Comparison of ENCODE assay signal across 10 cellular contexts in genomic region chr10:75404023-75404334, GRCh38. TPM values are rescaled to one million over a fixed set of nuclear protein-coding genes. Genes with fewer than 3 reads are reported as not detected.
DNase-seq lines count a peak whose midpoint lies in the region; ATAC-seq and TF ChIP-seq lines count a peak whose summit lies in the region.
"Had no signal": no experiment of that assay in that cellular context is flagged by ENCODE, and none has a peak within 500 bp of the region (broad histone marks: within the 10 kb centered on the region; RNA-seq: fewer than 3 reads in every experiment).

No MANE protein-coding gene starts in this region.

- no peaks in the 10 kb centered on the region for H3K9me3 Mint-ChIP-seq in activated naive CD4-positive, alpha-beta T cell treated with anti-CD3 and anti-CD28 coated beads, Interleukin-2, amount 10 ng/mL, durations not matched to agents 7 days and 5 days

- WGBS in body of pancreas, 2 donors = 1% methylated on average over 15 of the region's 15 CpGs
- 13% methylated on average over 13 of the region's 15 CpGs for WGBS in right lobe of liver (ENCODE audit: insufficient coverage, low coverage, low lambda C conversion rate, missing lambda C conversion rate)
- WGBS in tibial nerve, 2 donors = 3 to 7% methylated on average over 15 of the region's 15 CpGs

- intact Hi-C loops in body of pancreas (cut with DNase I) (loop anchor here (10.0 kb wide), 1 partner anchor 631 kb away; no protein-coding TSS in a partner anchor), right lobe of liver (cut with DNase I) (loop anchor here (5.0 to 10.0 kb wide), 4 partner anchors 191 to 1143 kb away; no protein-coding TSS in a partner anchor)

- peak overlapping the region; percentile 19 to 49 for H3K4me3 ChIP-seq in body of pancreas
- peak overlapping the region; percentile 86 to 95 (median 92) for H3K4me3 ChIP-seq in right lobe of liver
- peak overlapping the region; percentile 75 to 95 (median 88) for H3K4me3 ChIP-seq in tibial nerve

- peaks cover 100% of the 10 kb centered on the region for H3K27me3 Mint-ChIP-seq in activated naive CD4-positive, alpha-beta T cell treated with anti-CD3 and anti-CD28 coated beads, Interleukin-2, amount 10 ng/mL, durations not matched to agents 7 days and 5 days

- H3K27me3 ChIP-seq in body of pancreas = no peaks in the 10 kb centered on the region
- H3K27me3 ChIP-seq in right lobe of liver = no peaks in the 10 kb centered on the region
- peaks cover 0 to 4% of the 10 kb centered on the region in 2 donors for H3K27me3 ChIP-seq in tibial nerve

- DNase-seq in activated naive CD4-positive, alpha-beta T cell treated with anti-CD3 and anti-CD28 coated beads, Interleukin-2, amount 10 ng/mL, durations not matched to agents 7 days and 5 days = no peak
- no peak for DNase-seq in activated naive CD4-positive, alpha-beta T cell (lab: John Stamatoyannopoulos, UW)
- no peak for DNase-seq in body of pancreas
- DNase-seq in right lobe of liver = no peak
- no peak for DNase-seq in tibial nerve (ENCODE audit: low spot score in 2 of 2)
- DNase-seq in stimulated activated CD8-positive, alpha-beta memory T cell treated with anti-CD3 and anti-CD28 coated beads, Interleukin-4, amount 100 ng/mL, for 48 hours = no peak
- no peak for DNase-seq in OCI-M2 (lab: John Stamatoyannopoulos, UW; ENCODE audit: unreplicated experiment)
- DNase-seq in HPDE6-E6E7 (ENCODE audit: extremely low spot score) = no peak
- DNase-seq: cortex of kidney, DND-41 had no signal

- peak overlapping the region; percentile 93 to 100 (median 98) for H3K27ac ChIP-seq in body of pancreas
- peak overlapping the region in 2 of 3 donors; percentile 92 to 97 for H3K27ac ChIP-seq in right lobe of liver
- peak overlapping the region; percentile 90 to 97 (median 95) for H3K27ac ChIP-seq in tibial nerve

- peak overlapping the region; percentile 11 for H3K4me3 Mint-ChIP-seq in activated naive CD4-positive, alpha-beta T cell treated with anti-CD3 and anti-CD28 coated beads, Interleukin-2, amount 10 ng/mL, durations not matched to agents 7 days and 5 days

- H3K4me1 Mint-ChIP-seq in activated naive CD4-positive, alpha-beta T cell treated with anti-CD3 and anti-CD28 coated beads, Interleukin-2, amount 10 ng/mL, durations not matched to agents 7 days and 5 days = peaks cover 43% of the 10 kb centered on the region

- peaks cover 36% of the 10 kb centered on the region for H3K4me1 ChIP-seq in body of pancreas
- peaks cover 0 to 6% (median 2%) of the 10 kb centered on the region in 4 donors for H3K4me1 ChIP-seq in right lobe of liver
- H3K4me1 ChIP-seq in tibial nerve = peaks cover 0 to 43% (median 6%) of the 10 kb centered on the region in 4 donors

- CTCF ChIA-PET in activated naive CD4-positive, alpha-beta T cell treated with anti-CD3 and anti-CD28 coated beads, Interleukin-2, amount 10 ng/mL, durations not matched to agents 7 days and 5 days (lab: Charles Lee) = interaction anchor here (1.9 kb wide), 1 partner anchor 10 kb away, joined by 9 read pairs; no protein-coding TSS in a partner anchor

- TF ChIP-seq CTCF in body of pancreas (IDR thresholded peaks at IDR 0.05) = no peak
- TF ChIP-seq CTCF in right lobe of liver (IDR thresholded peaks at IDR 0.05) = no peak
- no peak for TF ChIP-seq CTCF in tibial nerve (IDR thresholded peaks at IDR 0.05)

- H3K36me3 Mint-ChIP-seq in activated naive CD4-positive, alpha-beta T cell treated with anti-CD3 and anti-CD28 coated beads, Interleukin-2, amount 10 ng/mL, durations not matched to agents 7 days and 5 days = no peaks in the 10 kb centered on the region

- H3K27ac Mint-ChIP-seq in activated naive CD4-positive, alpha-beta T cell treated with anti-CD3 and anti-CD28 coated beads, Interleukin-2, amount 10 ng/mL, durations not matched to agents 7 days and 5 days = no peak overlapping the region

- ATAC-seq in body of pancreas = no peak
- no peak for ATAC-seq in right lobe of liver

- H3K9me3 ChIP-seq in body of pancreas = no peaks in the 10 kb centered on the region
- H3K9me3 ChIP-seq in right lobe of liver = no peaks in the 10 kb centered on the region
- no peaks in the 10 kb centered on the region for H3K9me3 ChIP-seq in tibial nerve

- TF ChIP-seq POLR2A in body of pancreas (IDR thresholded peaks at IDR 0.05) (no peak), right lobe of liver (IDR thresholded peaks at IDR 0.05) (no peak), tibial nerve (IDR thresholded peaks at IDR 0.05) (no peak)

- no peak for TF ChIP-seq EP300 in tibial nerve (IDR thresholded peaks at IDR 0.05)

- H3K36me3 ChIP-seq in body of pancreas (replicated peaks in 1 of 2; ENCODE audit: insufficient read depth in 1 of 2, low read depth in 2 of 2) (no peaks in the 10 kb centered on the region), right lobe of liver (peaks cover 0 to 1% (median 0%) of the 10 kb centered on the region in 4 donors), tibial nerve (peaks cover 0 to 8% (median 0%) of the 10 kb centered on the region in 3 donors)

RNA-seq across cellular contexts. Expression of gene ZNF503, which starts 2.4 kb away (rescaled TPM):
- total RNA-seq in body of pancreas (10 to 100 TPM; 20.8 to 38.6 TPM), right lobe of liver (1 to 10 TPM; 2.9 to 7.1 (median 5.4) TPM), tibial nerve (10 to 100 TPM in 3 of 4 donors, 1 to 10 TPM in 1; 9.9 to 15.9 (median 12.0) TPM)

RNA-seq across cellular contexts. Expression of gene LRMDA, which starts 27.4 kb away (rescaled TPM):
- total RNA-seq in body of pancreas (10 to 100 TPM; 12.2 to 25.4 TPM), right lobe of liver (10 to 100 TPM in 5 of 6 experiments, 1 to 10 TPM in 1; 9.9 to 19.9 (median 16.3) TPM), tibial nerve (10 to 100 TPM in 3 of 4 donors, 1 to 10 TPM in 1; 9.8 to 18.6 (median 15.8) TPM)

Comparison
In these comparisons a context has a peak if more than half of its experiments do, and no peak if none do; other contexts are left out.
1. H3K4me3 ChIP-seq: peak in every context shown above with its lines; median percentile 92 in right lobe of liver; 88 in tibial nerve; 34 in body of pancreas.